8 cellular contexts compared by ENCODE assay signal in the genomic region with DNA sequence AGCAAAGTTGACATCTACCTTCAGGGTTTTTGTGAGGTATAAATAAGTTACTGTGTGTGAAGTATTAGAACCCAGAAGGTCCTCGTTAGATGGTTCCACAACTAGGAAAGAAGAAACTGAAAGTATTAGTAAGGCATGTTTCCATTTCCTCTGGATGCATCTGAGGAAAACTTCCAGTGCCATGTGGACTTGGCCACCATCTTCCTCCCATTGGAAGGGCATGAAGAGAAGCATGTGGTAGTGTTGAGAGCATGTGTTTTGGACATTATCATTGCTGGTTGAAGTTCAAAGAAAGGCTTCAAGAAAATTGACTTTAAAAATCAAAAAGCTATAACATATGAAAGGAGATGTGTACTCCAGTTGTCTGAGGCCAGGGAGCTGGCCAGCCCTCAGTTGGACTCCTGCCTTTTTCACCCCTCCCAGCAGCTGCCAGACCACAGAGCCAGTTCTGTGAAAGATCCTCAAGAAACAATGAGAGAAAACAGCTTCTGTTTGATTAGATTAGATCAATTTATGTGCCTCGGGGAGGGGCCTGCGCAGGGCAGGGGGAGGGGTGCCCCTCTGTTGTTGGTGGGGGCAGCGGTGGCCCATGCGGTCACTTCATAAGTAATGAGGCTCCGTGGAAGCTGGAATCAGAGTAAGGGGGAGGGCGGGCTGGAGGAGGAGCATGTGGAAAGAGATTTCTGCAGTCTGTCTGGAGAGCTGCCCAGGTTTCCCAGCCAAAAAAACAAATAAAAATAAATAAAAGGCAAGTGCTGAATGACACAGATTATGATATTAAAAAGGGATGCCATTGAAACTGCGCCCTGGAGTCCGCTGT.
A peak's percentile ranks its signal among the peaks of the same experiment; 100 is the strongest.
DNase-seq lines count a peak whose midpoint lies in the region; ATAC-seq, FAIRE-seq and TF ChIP-seq lines count a peak whose summit lies in the region.

No MANE protein-coding gene starts in this region.

- H3K27ac ChIP-seq in gastroesophageal sphincter = peak overlapping the region; percentile 6 to 74 (median 60)
- H3K27ac ChIP-seq in osteoblast (ENCODE audit: low read depth, low read length) = peak overlapping the region; percentile 12

- ATAC-seq in gastroesophageal sphincter = peak; percentile 79
- ATAC-seq in GM19455 (IDR thresholded peaks at IDR 0.05; ENCODE audit: unreplicated experiment) = no peak

- CTCF ChIA-PET in activated CD4-positive, alpha-beta memory T cell treated with anti-CD3 and anti-CD28 coated beads for 36 hours (lab: Charles Lee) = interaction anchor here (0.9 kb wide), 1 partner anchor 64 kb away, joined by 3 read pairs; no protein-coding TSS in a partner anchor

- H3K79me2 ChIP-seq in osteoblast (ENCODE audit: insufficient read depth, low read length) = peaks cover 75% of the 10 kb centered on the region

- H3K9me3 Mint-ChIP-seq in CD14-positive monocyte = no peaks in the 10 kb centered on the region
- H3K9me3 Mint-ChIP-seq in IgD-negative memory B cell = no peaks in the 10 kb centered on the region
- no peaks in the 10 kb centered on the region for H3K9me3 Mint-ChIP-seq in activated CD4-positive, alpha-beta memory T cell treated with anti-CD3 and anti-CD28 coated beads for 36 hours

- TF ChIP-seq CTCF in CD14-positive monocyte (IDR thresholded peaks at IDR 0.05) (no peak), gastroesophageal sphincter (IDR thresholded peaks at IDR 0.05) (no peak), osteoblast (IDR thresholded peaks at IDR 0.05; ENCODE audit: extremely low read depth, low read depth, low read length) (no peak)

- H2AFZ ChIP-seq in osteoblast (ENCODE audit: low read length) = peak overlapping the region; percentile 45

- H3K27me3 Mint-ChIP-seq in CD14-positive monocyte (ENCODE audit: low read depth in 3 of 3) = peaks cover 0 to 2% (median 0%) of the 10 kb centered on the region in 3 donors
- H3K27me3 Mint-ChIP-seq in IgD-negative memory B cell = no peaks in the 10 kb centered on the region
- no peaks in the 10 kb centered on the region for H3K27me3 Mint-ChIP-seq in activated CD4-positive, alpha-beta memory T cell treated with anti-CD3 and anti-CD28 coated beads for 36 hours

- TF ChIP-seq EP300 in gastroesophageal sphincter (IDR thresholded peaks at IDR 0.05) = no peak

- H3K27me3 ChIP-seq in gastroesophageal sphincter (no peaks in the 10 kb centered on the region), osteoblast (ENCODE audit: insufficient read depth, low read length) (no peaks in the 10 kb centered on the region)

- DNase-seq in CD14-positive monocyte (ENCODE audit: low spot score) (no peak), osteoblast (ENCODE audit: insufficient read length, low spot score, missing footprints) (peak; percentile 88), GM19239 (ENCODE audit: insufficient read length, low spot score) (no peak), GOT3 (lab: John Stamatoyannopoulos, UW) (no peak)
- no peak for DNase-seq in activated CD4-positive, alpha-beta memory T cell treated with anti-CD3 and anti-CD28 coated beads for 36 hours

- peak overlapping the region; percentile 81 for H3K4me2 ChIP-seq in osteoblast (ENCODE audit: insufficient read depth, low read length)

- no peak for TF ChIP-seq POLR2A in gastroesophageal sphincter (IDR thresholded peaks at IDR 0.05)

- H3K4me1 Mint-ChIP-seq in CD14-positive monocyte = peaks cover 75% of the 10 kb centered on the region
- H3K4me1 Mint-ChIP-seq in IgD-negative memory B cell = peaks cover 45 to 60% (median 51%) of the 10 kb centered on the region in 3 donors
- H3K4me1 Mint-ChIP-seq in activated CD4-positive, alpha-beta memory T cell treated with anti-CD3 and anti-CD28 coated beads for 36 hours (ENCODE audit: low read depth) = peaks cover 83% of the 10 kb centered on the region

- POLR2A ChIA-PET in activated CD4-positive, alpha-beta memory T cell treated with anti-CD3 and anti-CD28 coated beads for 36 hours (lab: Charles Lee) = no interaction called here

- peaks cover 13 to 77% (median 24%) of the 10 kb centered on the region in 3 donors for H3K4me1 ChIP-seq in gastroesophageal sphincter
- H3K4me1 ChIP-seq in osteoblast (ENCODE audit: insufficient read depth, low read length) = peaks cover 10% of the 10 kb centered on the region

- H3K4me3 ChIP-seq in gastroesophageal sphincter = peak overlapping the region; percentile 33 to 46
- H3K4me3 ChIP-seq in osteoblast (ENCODE audit: insufficient read depth, low read length) = peak overlapping the region; percentile 66

- H3K4me3 Mint-ChIP-seq in CD14-positive monocyte = peak overlapping the region; percentile 52 to 90
- peak overlapping the region in 2 of 4 donors; percentile 49 to 80 for H3K4me3 Mint-ChIP-seq in IgD-negative memory B cell
- peak overlapping the region; percentile 53 for H3K4me3 Mint-ChIP-seq in activated CD4-positive, alpha-beta memory T cell treated with anti-CD3 and anti-CD28 coated beads for 36 hours

- H3K36me3 ChIP-seq in gastroesophageal sphincter (no peaks in the 10 kb centered on the region), osteoblast (ENCODE audit: insufficient read depth, low read length) (no peaks in the 10 kb centered on the region)

- 0 to 31% methylated on average over 3 to 6 of the region's 9 CpGs for WGBS in gastroesophageal sphincter (ENCODE audit: low coverage in 1 of 2), 2 donors

- FAIRE-seq in GM19239 (lab: Jason Lieb, UNC) = no peak

- peaks cover 27% of the 10 kb centered on the region for H4K20me1 ChIP-seq in osteoblast (ENCODE audit: insufficient read depth, low read length)

- H3K36me3 Mint-ChIP-seq in CD14-positive monocyte = peaks cover 3 to 4% of the 10 kb centered on the region in 2 donors
- H3K36me3 Mint-ChIP-seq in IgD-negative memory B cell = no peaks in the 10 kb centered on the region
- H3K36me3 Mint-ChIP-seq in activated CD4-positive, alpha-beta memory T cell treated with anti-CD3 and anti-CD28 coated beads for 36 hours = peaks cover 4% of the 10 kb centered on the region

- H3K27ac Mint-ChIP-seq in CD14-positive monocyte (peak overlapping the region in 6 of 7 donors; percentile 56 to 82 (median 66)), IgD-negative memory B cell (peak overlapping the region in 2 of 3 donors; percentile 16 to 67)
- H3K27ac Mint-ChIP-seq in activated CD4-positive, alpha-beta memory T cell treated with anti-CD3 and anti-CD28 coated beads for 36 hours = peak overlapping the region; percentile 10

- intact Hi-C loops in CD14-positive monocyte (cut with micrococcal nuclease) = loop anchor here (5.0 kb wide), 1 partner anchor 37 kb away; no protein-coding TSS in a partner anchor
- intact Hi-C loops in activated CD4-positive, alpha-beta memory T cell treated with anti-CD3 and anti-CD28 coated beads for 36 hours (cut with micrococcal nuclease) = loop anchor here (5.0 kb wide), 2 partner anchors 38 to 98 kb away; no protein-coding TSS in a partner anchor

- no peaks in the 10 kb centered on the region for H3K9me3 ChIP-seq in gastroesophageal sphincter
- H3K9me3 ChIP-seq in osteoblast (ENCODE audit: low read depth, low read length) = no peaks in the 10 kb centered on the region

Comparison
In these comparisons a context has a peak if more than half of its experiments do, and no peak if none do; other contexts are left out.
1. H3K27ac Mint-ChIP-seq: peak in every context shown above with its lines; median percentile 66 in CD14-positive monocyte; 42 in IgD-negative memory B cell; 10 in activated CD4-positive, alpha-beta memory T cell treated with anti-CD3 and anti-CD28 coated beads for 36 hours.